ENCODE assay signal across 8 cellular contexts in the genomic region with DNA sequence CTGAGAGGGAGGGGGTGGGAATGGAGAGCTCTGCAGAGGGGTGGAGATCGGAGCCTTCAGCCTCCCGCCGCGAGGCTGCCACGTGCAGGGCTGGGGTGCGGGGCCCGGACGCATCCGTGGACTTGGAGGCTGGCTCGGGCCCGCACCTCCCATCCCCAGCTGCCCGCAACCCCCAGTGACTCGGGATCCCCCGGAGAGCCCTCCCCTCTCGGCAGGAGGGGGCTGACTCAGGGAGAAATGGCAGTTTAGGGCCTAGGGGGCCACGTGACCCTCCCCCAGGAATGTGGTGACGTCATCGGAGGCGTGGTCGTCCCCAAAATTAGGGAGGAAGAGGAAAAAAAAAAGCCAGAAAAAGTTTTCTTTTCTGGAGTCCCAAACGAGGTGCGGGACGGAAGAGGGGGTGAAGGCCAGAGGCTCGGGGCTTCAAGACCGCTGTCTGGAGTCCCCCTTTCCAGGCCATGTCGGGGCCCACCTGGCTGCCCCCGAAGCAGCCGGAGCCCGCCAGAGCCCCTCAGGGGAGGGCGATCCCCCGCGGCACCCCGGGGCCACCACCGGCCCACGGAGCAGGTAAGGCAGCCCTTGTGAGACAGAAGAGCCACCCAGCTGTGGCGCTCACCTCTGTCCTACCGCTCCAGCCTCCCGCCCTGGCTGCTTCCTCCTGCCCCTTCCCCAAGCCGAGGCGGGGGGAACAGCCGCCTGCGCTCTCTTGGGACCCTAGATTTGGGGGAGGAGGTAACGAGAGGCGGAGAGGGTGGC. TPM values are rescaled to one million over a fixed set of nuclear protein-coding genes. Genes with fewer than 3 reads are reported as not detected.
DNase-seq lines count a peak whose midpoint lies in the region; ATAC-seq and FAIRE-seq lines count a peak whose summit lies in the region.

A gene with protein sequence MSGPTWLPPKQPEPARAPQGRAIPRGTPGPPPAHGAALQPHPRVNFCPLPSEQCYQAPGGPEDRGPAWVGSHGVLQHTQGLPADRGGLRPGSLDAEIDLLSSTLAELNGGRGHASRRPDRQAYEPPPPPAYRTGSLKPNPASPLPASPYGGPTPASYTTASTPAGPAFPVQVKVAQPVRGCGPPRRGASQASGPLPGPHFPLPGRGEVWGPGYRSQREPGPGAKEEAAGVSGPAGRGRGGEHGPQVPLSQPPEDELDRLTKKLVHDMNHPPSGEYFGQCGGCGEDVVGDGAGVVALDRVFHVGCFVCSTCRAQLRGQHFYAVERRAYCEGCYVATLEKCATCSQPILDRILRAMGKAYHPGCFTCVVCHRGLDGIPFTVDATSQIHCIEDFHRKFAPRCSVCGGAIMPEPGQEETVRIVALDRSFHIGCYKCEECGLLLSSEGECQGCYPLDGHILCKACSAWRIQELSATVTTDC (plus strand): TSS at position 348 of the 756 bp plus-strand sequence. CDS start 111 bp downstream, at position 459.

- DNase-seq in T1000 (lab: John Stamatoyannopoulos, UW), result peak; percentile 57
- DNase-seq in caudate nucleus (lab: John Stamatoyannopoulos, UW), result peak; percentile 15 to 91 (median 71)
- DNase-seq in inferior parietal cortex (ENCODE audit: extremely low spot score), result peak; percentile 81
- DNase-seq in NK-92 (lab: John Stamatoyannopoulos, UW; ENCODE audit: unreplicated experiment), result no peak

- H3K4me3 ChIP-seq in skeletal muscle tissue (ENCODE audit: low read length in 3 of 3), result peak within 1 kb of the TSS; percentile 73 to 78 (median 77)

- FAIRE-seq in G401.6 (lab: Jason Lieb, UNC), result peak; percentile 91

- H3K27me3 ChIP-seq in skeletal muscle tissue (ENCODE audit: control insufficient read depth in 3 of 3, insufficient read depth in 3 of 3, low read length in 3 of 3), result peaks cover 0 to 12% (median 0%) of the 10 kb centered on the region in 3 donors

- ATAC-seq in HG03432 (IDR thresholded peaks at IDR 0.05; ENCODE audit: unreplicated experiment), result peak; percentile 43
- ATAC-seq in GM19324 (IDR thresholded peaks at IDR 0.05; ENCODE audit: low FRiP score, unreplicated experiment), result no peak

- peak within 1 kb of the TSS; percentile 82 to 86 (median 86) for H3K9ac ChIP-seq in skeletal muscle tissue (ENCODE audit: low read depth in 1 of 3, low read length in 3 of 3)

- H3K36me3 ChIP-seq in skeletal muscle tissue (ENCODE audit: control insufficient read depth in 3 of 3, insufficient read depth in 3 of 3, low read length in 3 of 3), result peaks cover 7 to 11% (median 7%) of the 10 kb centered on the region in 3 donors

- no peaks in the 10 kb centered on the region for H3K9me3 ChIP-seq in skeletal muscle tissue (ENCODE audit: control insufficient read depth in 3 of 3, low read length in 3 of 3)

- peak within 1 kb of the TSS; percentile 97 for H3K27ac ChIP-seq in caudate nucleus (ENCODE audit: low read depth, low read length)
- H3K27ac ChIP-seq in skeletal muscle tissue (ENCODE audit: low read depth, low read length), result peak within 1 kb of the TSS; percentile 91

- peaks cover 11 to 30% (median 18%) of the 10 kb centered on the region in 3 donors for H3K4me1 ChIP-seq in skeletal muscle tissue (ENCODE audit: control insufficient read depth in 3 of 3, insufficient read depth in 3 of 3, low read length in 3 of 3)

RNA-seq across cellular contexts. Expression of the gene that starts here (rescaled TPM):
- 25.6 TPM for total RNA-seq in skeletal muscle tissue
